15 cellular contexts compared by ENCODE assay signal in the genomic region with DNA sequence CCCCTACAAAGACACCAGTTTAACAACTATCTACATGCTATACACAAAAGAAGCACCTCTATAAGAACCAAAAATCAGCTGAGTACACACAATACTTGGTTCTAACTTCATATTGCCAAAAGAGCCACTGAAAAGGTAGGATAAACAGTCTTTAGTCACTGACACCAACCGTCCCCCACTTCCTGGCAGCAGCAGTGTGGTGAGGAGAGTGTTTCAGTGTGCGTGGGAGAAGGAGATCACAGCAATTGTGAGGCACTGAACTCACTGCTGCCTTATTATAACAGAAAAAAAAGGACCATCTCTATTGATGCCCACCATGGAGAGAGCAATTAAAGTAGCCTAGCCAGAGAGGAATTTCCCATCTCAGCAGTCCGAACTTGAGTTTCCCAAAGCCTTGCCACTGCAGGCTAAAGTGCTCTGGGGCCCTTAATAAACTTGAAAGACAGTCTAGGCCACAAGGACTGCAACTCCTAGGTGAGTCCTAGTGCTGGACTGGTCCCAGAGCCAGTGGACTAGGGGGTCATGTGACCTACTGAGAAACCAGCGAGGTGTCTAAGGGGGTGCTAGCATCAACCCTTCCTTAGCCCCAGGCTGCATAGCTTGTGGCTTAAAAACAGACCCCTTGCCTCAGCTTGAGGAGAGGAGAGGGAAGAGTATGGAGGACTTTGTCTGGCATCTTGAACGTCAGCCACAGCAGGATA. TPM values are rescaled to one million over a fixed set of nuclear protein-coding genes. Genes with fewer than 3 reads are reported as not detected.
DNase-seq lines count a peak whose midpoint lies in the region; ATAC-seq and TF ChIP-seq lines count a peak whose summit lies in the region.
"Had no signal": no experiment of that assay in that cellular context is flagged by ENCODE, and none has a peak within 500 bp of the region (broad histone marks: within the 10 kb centered on the region; RNA-seq: fewer than 3 reads in every experiment).

No MANE protein-coding gene starts in this region.

- no peak for TF ChIP-seq POLR2A in prostate gland (IDR thresholded peaks at IDR 0.05)

- intact Hi-C loops in natural killer cell (cut with micrococcal nuclease) = no loop called here
- intact Hi-C loops in prostate gland (cut with DNase I) = no loop called here

- WGBS in prostate gland = 77% methylated on average over 5 of the region's 5 CpGs

- no peaks in the 10 kb centered on the region for H3K27me3 Mint-ChIP-seq in natural killer cell (ENCODE audit: low read depth in 2 of 2)
- H3K27me3 Mint-ChIP-seq in stimulated activated naive CD8-positive, alpha-beta T cell treated with anti-CD3 and anti-CD28 coated beads, Interleukin-15, Interleukin-2, amounts not matched to agents 100 ng/mL and 50 ng/mL, for 24 hours = no peaks in the 10 kb centered on the region

- peaks cover 0 to 4% of the 10 kb centered on the region in 2 donors for H3K9me3 Mint-ChIP-seq in natural killer cell
- peaks cover 14% of the 10 kb centered on the region for H3K9me3 Mint-ChIP-seq in stimulated activated naive CD8-positive, alpha-beta T cell treated with anti-CD3 and anti-CD28 coated beads, Interleukin-15, Interleukin-2, amounts not matched to agents 100 ng/mL and 50 ng/mL, for 24 hours

- peak overlapping the region; percentile 72 for H3K4me3 Mint-ChIP-seq in natural killer cell
- H3K4me3 Mint-ChIP-seq in stimulated activated naive CD8-positive, alpha-beta T cell treated with anti-CD3 and anti-CD28 coated beads, Interleukin-15, Interleukin-2, amounts not matched to agents 100 ng/mL and 50 ng/mL, for 24 hours = no peak overlapping the region
- H3K4me3 Mint-ChIP-seq: HFFc6 had no signal

- no peaks in the 10 kb centered on the region for H3K27me3 ChIP-seq in prostate gland (replicated peaks; ENCODE audit: insufficient read depth)
- H3K27me3 ChIP-seq: gastrocnemius medialis had no signal

- no peaks in the 10 kb centered on the region for H3K36me3 Mint-ChIP-seq in natural killer cell
- no peaks in the 10 kb centered on the region for H3K36me3 Mint-ChIP-seq in stimulated activated naive CD8-positive, alpha-beta T cell treated with anti-CD3 and anti-CD28 coated beads, Interleukin-15, Interleukin-2, amounts not matched to agents 100 ng/mL and 50 ng/mL, for 24 hours (ENCODE audit: low read depth)

- H3K4me1 Mint-ChIP-seq in natural killer cell = peaks cover 25 to 30% of the 10 kb centered on the region in 2 donors
- H3K4me1 Mint-ChIP-seq in stimulated activated naive CD8-positive, alpha-beta T cell treated with anti-CD3 and anti-CD28 coated beads, Interleukin-15, Interleukin-2, amounts not matched to agents 100 ng/mL and 50 ng/mL, for 24 hours (ENCODE audit: low read depth) = peaks cover 37% of the 10 kb centered on the region

- DNase-seq in activated gamma-delta T cell treated with Interleukin-2 at 50 U/mL for 16 hours (peak; percentile 14), activated gamma-delta T cell (lab: John Stamatoyannopoulos, UW) (no peak), natural killer cell (no peak), NCI-H2227 (lab: John Stamatoyannopoulos, UW; ENCODE audit: unreplicated experiment) (no peak), prostate gland (ENCODE audit: low spot score) (no peak)
- peak; percentile 31 for DNase-seq in activated CD8-positive, alpha-beta memory T cell treated with anti-CD3 and anti-CD28 coated beads, Interleukin-2, amount 50 U/mL, for 4 hours
- DNase-seq: ACHN, gastrocnemius medialis, HFFc6, MV-4-11, NCI-H446, RPMI8226 had no signal

- no peaks in the 10 kb centered on the region for H3K9me3 ChIP-seq in prostate gland
- H3K9me3 ChIP-seq: gastrocnemius medialis, thoracic aorta had no signal

- peak overlapping the region; percentile 74 to 83 for H3K27ac Mint-ChIP-seq in natural killer cell
- peak overlapping the region; percentile 8 for H3K27ac Mint-ChIP-seq in stimulated activated naive CD8-positive, alpha-beta T cell treated with anti-CD3 and anti-CD28 coated beads, Interleukin-15, Interleukin-2, amounts not matched to agents 100 ng/mL and 50 ng/mL, for 24 hours
- H3K27ac Mint-ChIP-seq: HFFc6 had no signal

- no peaks in the 10 kb centered on the region for H3K36me3 ChIP-seq in prostate gland
- H3K36me3 ChIP-seq: gastrocnemius medialis, thoracic aorta had no signal

- no peaks in the 10 kb centered on the region for H3K4me1 ChIP-seq in prostate gland (replicated peaks)
- H3K4me1 ChIP-seq: gastrocnemius medialis had no signal

- H3K27ac ChIP-seq in prostate gland = no peak overlapping the region
- H3K27ac ChIP-seq: gastrocnemius medialis, thoracic aorta had no signal

- no peak overlapping the region for H3K4me3 ChIP-seq in prostate gland
- H3K4me3 ChIP-seq: gastrocnemius medialis, thoracic aorta had no signal

- no peak for TF ChIP-seq CTCF in natural killer cell (IDR thresholded peaks at IDR 0.05)
- no peak for TF ChIP-seq CTCF in prostate gland (IDR thresholded peaks at IDR 0.05)

- ATAC-seq in natural killer cell (peak; percentile 79 to 90 (median 87)), HG03139 (IDR thresholded peaks at IDR 0.05; ENCODE audit: unreplicated experiment) (no peak)
- ATAC-seq: gastrocnemius medialis had no signal

RNA-seq across cellular contexts. Expression of a gene that starts 37.1 kb away (rescaled TPM):
- total RNA-seq in natural killer cell = not detected
- total RNA-seq in prostate gland = 1 to 10 TPM in 1 of 2 donors, not detected in 1; 3.5 TPM
- total RNA-seq: gastrocnemius medialis, thoracic aorta had no signal

Comparison
In these comparisons a context has a peak if more than half of its experiments do, and no peak if none do; other contexts are left out.
1. DNase-seq: peak in activated gamma-delta T cell treated with Interleukin-2 at 50 U/mL for 16 hours (single experiment) and activated CD8-positive, alpha-beta memory T cell treated with anti-CD3 and anti-CD28 coated beads, Interleukin-2, amount 50 U/mL, for 4 hours (single experiment); none in activated gamma-delta T cell (single experiment), natural killer cell (single experiment), NCI-H2227 (single experiment) and prostate gland (single experiment).